In the genomic region with DNA sequence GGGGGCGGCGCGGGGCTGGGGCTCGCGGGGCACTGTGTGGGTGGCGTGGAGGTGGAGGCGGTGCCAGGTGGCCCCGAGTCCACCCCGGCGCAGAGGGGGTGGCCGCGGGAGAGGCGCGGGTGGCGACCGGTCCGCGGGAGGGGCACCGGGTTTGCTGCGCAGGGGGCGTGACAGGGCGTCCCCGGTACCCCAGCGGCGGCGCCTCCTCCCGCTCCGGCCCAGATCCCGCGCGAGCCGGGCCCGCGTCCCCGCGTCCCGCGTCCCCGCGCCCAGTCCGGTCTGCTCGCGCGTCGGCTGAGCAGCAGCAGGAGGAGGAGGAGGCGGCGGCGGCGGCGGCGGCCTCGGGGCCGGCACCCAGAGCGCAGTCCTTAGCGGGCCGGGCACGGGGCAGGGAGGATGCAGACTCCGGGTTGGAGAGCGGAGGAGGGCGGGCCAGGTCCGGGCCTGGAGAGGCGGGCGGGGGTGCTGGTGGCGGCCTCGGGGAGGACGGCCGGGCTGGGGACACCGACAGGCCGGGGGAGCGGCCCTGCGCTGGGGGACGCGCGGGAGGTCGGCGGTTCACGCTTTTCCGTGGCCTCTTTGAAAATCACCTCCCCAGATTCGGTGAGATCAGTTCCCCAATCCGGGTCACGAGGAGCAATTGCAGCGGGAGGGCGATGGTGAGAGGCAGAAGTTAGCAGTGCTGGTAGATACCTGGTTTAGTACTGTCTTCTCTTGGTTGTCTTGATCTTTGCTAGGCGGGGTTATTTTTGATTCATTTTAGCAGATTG, we compare ENCODE assay signal across 8 cellular contexts. TPM values are rescaled to one million over a fixed set of nuclear protein-coding genes. Genes with fewer than 3 reads are reported as not detected.
DNase-seq lines count a peak whose midpoint lies in the region; ATAC-seq and TF ChIP-seq lines count a peak whose summit lies in the region.

No MANE protein-coding gene starts in this region.

- peak overlapping the region; percentile 89 to 94 (median 92) for H3K4me3 Mint-ChIP-seq in IgD-negative memory B cell

- no peaks in the 10 kb centered on the region for H3K36me3 ChIP-seq in psoas muscle (ENCODE audit: insufficient read depth in 1 of 2, low read depth in 1 of 2)

- TF ChIP-seq CTCF in psoas muscle (IDR thresholded peaks at IDR 0.05): peak; percentile 5

- H3K36me3 Mint-ChIP-seq in IgD-negative memory B cell: no peaks in the 10 kb centered on the region

- peaks cover 34 to 50% (median 39%) of the 10 kb centered on the region in 3 donors for H3K4me1 Mint-ChIP-seq in IgD-negative memory B cell

- peak; percentile 53 for DNase-seq in GM04503 (ENCODE audit: low read depth)
- DNase-seq in SHP77 (lab: John Stamatoyannopoulos, UW): peak; percentile 48 to 78
- peak in 53 of 58 donors; percentile 9 to 77 (median 51) for DNase-seq in anterior cingulate cortex (lab: John Stamatoyannopoulos, UW)
- peak; percentile 57 to 83 (median 79) for DNase-seq in right cardiac atrium
- DNase-seq in psoas muscle: peak; percentile 73 to 80
- no peak for DNase-seq in iPS-NIHi7 (ENCODE audit: extremely low spot score)

- WGBS in right cardiac atrium: under 1% methylated on average over 84 of the region's 84 CpGs
- 0 to 1% (median 1%) methylated on average over 19 to 84 of the region's 84 CpGs for WGBS in psoas muscle, 3 donors

- H3K27me3 ChIP-seq in right cardiac atrium (ENCODE audit: control insufficient read depth, insufficient read depth): no peaks in the 10 kb centered on the region
- no peaks in the 10 kb centered on the region for H3K27me3 ChIP-seq in psoas muscle (ENCODE audit: insufficient read depth in 3 of 3, low read length in 2 of 3)

- no peaks in the 10 kb centered on the region for H3K27me3 Mint-ChIP-seq in IgD-negative memory B cell

- ATAC-seq in GM21723 (IDR thresholded peaks at IDR 0.05; ENCODE audit: unreplicated experiment) (peak; percentile 63), right cardiac atrium (peak; percentile 58 to 60), psoas muscle (peak; percentile 38 to 64 (median 58))

- H3K9me3 ChIP-seq in right cardiac atrium (ENCODE audit: control insufficient read depth, low read length) (peaks cover 2% of the 10 kb centered on the region), psoas muscle (no peaks in the 10 kb centered on the region)

- H3K4me1 ChIP-seq in right cardiac atrium (ENCODE audit: control insufficient read depth, insufficient read depth, low read length) (peaks cover 19% of the 10 kb centered on the region), psoas muscle (peaks cover 53% of the 10 kb centered on the region)

- no peaks in the 10 kb centered on the region for H3K9me3 Mint-ChIP-seq in IgD-negative memory B cell

- intact Hi-C loops in right cardiac atrium (cut with DNase I) (loop anchor here (5.0 to 10.0 kb wide), 4 partner anchors 50 to 123 kb away; no protein-coding TSS in a partner anchor), psoas muscle (cut with DNase I) (loop anchor here (2.0 to 5.0 kb wide), 5 partner anchors 38 to 124 kb away; no protein-coding TSS in a partner anchor)

- H3K27ac Mint-ChIP-seq in IgD-negative memory B cell: peak overlapping the region; percentile 89 to 94 (median 91)

- H3K27ac ChIP-seq in right cardiac atrium (ENCODE audit: low read length): peak overlapping the region; percentile 67
- peak overlapping the region; percentile 95 for H3K27ac ChIP-seq in psoas muscle

- H3K4me3 ChIP-seq in right cardiac atrium (ENCODE audit: low read length) (peak overlapping the region; percentile 69), psoas muscle (peak overlapping the region; percentile 96)

RNA-seq across cellular contexts. Expression of a gene that starts 1.6 kb away (rescaled TPM):
- polyA plus RNA-seq in IgD-negative memory B cell (8.5 TPM), right cardiac atrium (31.3 TPM), psoas muscle (10 to 100 TPM; 18.5 to 31.7 (median 19.4) TPM)
- total RNA-seq in right cardiac atrium (10 to 100 TPM; 46.6 to 66.0 (median 55.5) TPM), psoas muscle (10 to 100 TPM; 35.0 to 77.5 (median 51.7) TPM)
